Comparison of ENCODE assay signal across 18 cellular contexts in genomic region chr6:45293306-45293705, GRCh38. TPM values are rescaled to one million over a fixed set of nuclear protein-coding genes. Genes with fewer than 3 reads are reported as not detected.
DNase-seq lines count a peak whose midpoint lies in the region; ATAC-seq and TF ChIP-seq lines count a peak whose summit lies in the region.
"Had no signal": no experiment of that assay in that cellular context is flagged by ENCODE, and none has a peak within 500 bp of the region (broad histone marks: within the 10 kb centered on the region; RNA-seq: fewer than 3 reads in every experiment).

No MANE protein-coding gene starts in this region.

- H3K27me3 Mint-ChIP-seq in activated CD8-positive, alpha-beta memory T cell treated with anti-CD3 and anti-CD28 coated beads, Interleukin-2, amount 10 ng/mL, durations not matched to agents 7 days and 5 days: no peaks in the 10 kb centered on the region
- no peaks in the 10 kb centered on the region for H3K27me3 Mint-ChIP-seq in natural killer cell (ENCODE audit: low read depth in 2 of 2)

- H3K9me2 ChIP-seq in MM.1S (replicated peaks; ENCODE audit: insufficient read depth, low read length): no peaks in the 10 kb centered on the region

- H3K9me3 ChIP-seq in MM.1S (replicated peaks; ENCODE audit: insufficient read depth, low read length): no peaks in the 10 kb centered on the region
- H3K9me3 ChIP-seq: A549, body of pancreas, MG63, SJCRH30 had no signal

- CTCF ChIA-PET in activated CD8-positive, alpha-beta memory T cell treated with anti-CD3 and anti-CD28 coated beads, Interleukin-2, amount 10 ng/mL, durations not matched to agents 7 days and 5 days (lab: Charles Lee): interaction anchor here (2.0 kb wide), 1 partner anchor 17 kb away, joined by 4 read pairs; no protein-coding TSS in a partner anchor

- intact Hi-C loops in natural killer cell (cut with micrococcal nuclease): no loop called here

- ATAC-seq in activated CD8-positive, alpha-beta memory T cell treated with anti-CD3 and anti-CD28 coated beads, Interleukin-2, amount 10 ng/mL, durations not matched to agents 7 days and 5 days: no peak
- ATAC-seq in activated naive CD4-positive, alpha-beta T cell treated with anti-CD3 and anti-CD28 coated beads, Interleukin-2, amount 50 U/mL, for 72 hours: no peak
- ATAC-seq in natural killer cell (no peak), HG02623 (IDR thresholded peaks at IDR 0.05; ENCODE audit: unreplicated experiment) (no peak), HG02642 (IDR thresholded peaks at IDR 0.05; ENCODE audit: poor library complexity, unreplicated experiment) (no peak)
- ATAC-seq: A549, body of pancreas had no signal

- H3K4me3 ChIP-seq in MM.1S (ENCODE audit: low read length): peak overlapping the region; percentile 31; the same call in 1 of the 2 replicates
- H3K4me3 ChIP-seq: A549, BLaER1, body of pancreas, MG63, SJCRH30 had no signal

- no peak overlapping the region for H3K9ac ChIP-seq in MM.1S (ENCODE audit: low read length)
- H3K9ac ChIP-seq: BLaER1 had no signal

- peak overlapping the region; percentile 65 for H3K4me3 Mint-ChIP-seq in activated CD8-positive, alpha-beta memory T cell treated with anti-CD3 and anti-CD28 coated beads, Interleukin-2, amount 10 ng/mL, durations not matched to agents 7 days and 5 days
- H3K4me3 Mint-ChIP-seq in natural killer cell: peak overlapping the region; percentile 1
- H3K4me3 Mint-ChIP-seq: HFFc6 had no signal

- peak overlapping the region; percentile 87 for H3K27ac Mint-ChIP-seq in activated CD8-positive, alpha-beta memory T cell treated with anti-CD3 and anti-CD28 coated beads, Interleukin-2, amount 10 ng/mL, durations not matched to agents 7 days and 5 days
- peak overlapping the region; percentile 1 to 44 for H3K27ac Mint-ChIP-seq in activated naive CD4-positive, alpha-beta T cell treated with anti-CD3 and anti-CD28 coated beads, Interleukin-2, amount 50 U/mL, for 72 hours
- peak overlapping the region; percentile 3 to 11 for H3K27ac Mint-ChIP-seq in natural killer cell
- H3K27ac Mint-ChIP-seq: HFFc6 had no signal

- no peak overlapping the region for H2AFZ ChIP-seq in MM.1S (ENCODE audit: low read length)

- peaks cover 26% of the 10 kb centered on the region for H3K4me1 Mint-ChIP-seq in activated CD8-positive, alpha-beta memory T cell treated with anti-CD3 and anti-CD28 coated beads, Interleukin-2, amount 10 ng/mL, durations not matched to agents 7 days and 5 days
- H3K4me1 Mint-ChIP-seq in natural killer cell: peaks cover 12 to 20% of the 10 kb centered on the region in 2 donors

- TF ChIP-seq CTCF in MM.1S (IDR thresholded peaks at IDR 0.05; ENCODE audit: low read length): no peak
- TF ChIP-seq CTCF in natural killer cell (IDR thresholded peaks at IDR 0.05): no peak

- no peaks in the 10 kb centered on the region for H3K27me3 ChIP-seq in MM.1S (replicated peaks; ENCODE audit: insufficient read depth, low read length)
- H3K27me3 ChIP-seq: BLaER1, body of pancreas, SJCRH30 had no signal

- DNase-seq in activated CD8-positive, alpha-beta memory T cell treated with anti-CD3 and anti-CD28 coated beads, Interleukin-2, amount 10 ng/mL, durations not matched to agents 7 days and 5 days: no peak
- DNase-seq in activated CD8-positive, alpha-beta memory T cell treated with anti-CD3 and anti-CD28 coated beads for 24 hours: no peak
- DNase-seq in MM.1S (peak; percentile 66), natural killer cell (no peak), SIG-M5 (lab: John Stamatoyannopoulos, UW) (no peak)
- DNase-seq in activated naive CD4-positive, alpha-beta T cell treated with anti-CD3 and anti-CD28 coated beads, Interleukin-2, amount 50 U/mL, for 72 hours (ENCODE audit: low spot score in 2 of 2): no peak
- DNase-seq: body of pancreas; HFFc6; MG63; NCI-H1436 treated with DMSO at 0.1 percent for 48 hours; NCI-H69; SJCRH30; stimulated activated CD4-positive, alpha-beta T cell treated with anti-CD3 and anti-CD28 coated beads, Interleukin-4, amount 100 ng/mL, for 4 hours; WERI-Rb-1 had no signal

- H4K20me1 ChIP-seq in MM.1S (ENCODE audit: insufficient read depth, low read length): no peaks in the 10 kb centered on the region
- H4K20me1 ChIP-seq: BLaER1 had no signal

- H3K4me2 ChIP-seq in MM.1S (ENCODE audit: low read depth, low read length): peak overlapping the region; percentile 58; the same call in 1 of the 2 replicates
- H3K4me2 ChIP-seq: A549, BLaER1 had no signal

- peaks cover 25% of the 10 kb centered on the region for H3K36me3 Mint-ChIP-seq in activated CD8-positive, alpha-beta memory T cell treated with anti-CD3 and anti-CD28 coated beads, Interleukin-2, amount 10 ng/mL, durations not matched to agents 7 days and 5 days
- peaks cover 0 to 41% of the 10 kb centered on the region in 2 donors for H3K36me3 Mint-ChIP-seq in activated naive CD4-positive, alpha-beta T cell treated with anti-CD3 and anti-CD28 coated beads, Interleukin-2, amount 50 U/mL, for 72 hours
- no peaks in the 10 kb centered on the region for H3K36me3 Mint-ChIP-seq in natural killer cell

- peaks cover 12% of the 10 kb centered on the region; the same call in 1 of the 2 replicates for H3F3A ChIP-seq in MM.1S (ENCODE audit: insufficient read depth, low read length)

- no peak overlapping the region for H3K27ac ChIP-seq in MM.1S (ENCODE audit: low read length)
- H3K27ac ChIP-seq: A549, BLaER1, body of pancreas, SJCRH30, WERI-Rb-1 had no signal

- peaks cover 11% of the 10 kb centered on the region for H3K9me3 Mint-ChIP-seq in activated CD8-positive, alpha-beta memory T cell treated with anti-CD3 and anti-CD28 coated beads, Interleukin-2, amount 10 ng/mL, durations not matched to agents 7 days and 5 days (ENCODE audit: low read depth)
- peaks cover 0 to 7% of the 10 kb centered on the region in 2 donors for H3K9me3 Mint-ChIP-seq in activated naive CD4-positive, alpha-beta T cell treated with anti-CD3 and anti-CD28 coated beads, Interleukin-2, amount 50 U/mL, for 72 hours
- no peaks in the 10 kb centered on the region for H3K9me3 Mint-ChIP-seq in natural killer cell
- H3K9me3 Mint-ChIP-seq: HFFc6 had no signal

- H3K4me1 ChIP-seq in MM.1S (ENCODE audit: low read length): peaks cover 12% of the 10 kb centered on the region
- H3K4me1 ChIP-seq: A549, BLaER1, body of pancreas, SJCRH30 had no signal

- no peaks in the 10 kb centered on the region for H3K79me2 ChIP-seq in MM.1S (ENCODE audit: low read length)

- no peaks in the 10 kb centered on the region for H3K36me3 ChIP-seq in MM.1S (replicated peaks; ENCODE audit: insufficient read depth, low read length)
- H3K36me3 ChIP-seq: BLaER1, MG63, SJCRH30, WERI-Rb-1 had no signal

RNA-seq across cellular contexts. Expression of gene RUNX2, which starts 34.8 kb away (rescaled TPM):
- 10 to 100 TPM in 1 of 2 experiments, 1 to 10 TPM in 1; 9.3 to 19.9 TPM for total RNA-seq in activated CD8-positive, alpha-beta memory T cell treated with anti-CD3 and anti-CD28 coated beads, Interleukin-2, amount 10 ng/mL, durations not matched to agents 7 days and 5 days
- 10 to 100 TPM in 1 of 2 donors, 1 to 10 TPM in 1; 9.5 to 20.8 TPM for total RNA-seq in activated naive CD4-positive, alpha-beta T cell treated with anti-CD3 and anti-CD28 coated beads, Interleukin-2, amount 50 U/mL, for 72 hours
- total RNA-seq in natural killer cell: 10 to 100 TPM in 1 of 3 donors, 1 to 10 TPM in 2; 5.0 to 19.2 (median 7.0) TPM

Comparison
In these comparisons a context has a peak if more than half of its experiments do, and no peak if none do; other contexts are left out.
1. H3K27ac Mint-ChIP-seq: peak in every context shown above with its lines; median percentile 87 in activated CD8-positive, alpha-beta memory T cell treated with anti-CD3 and anti-CD28 coated beads, Interleukin-2, amount 10 ng/mL, durations not matched to agents 7 days and 5 days; 22 in activated naive CD4-positive, alpha-beta T cell treated with anti-CD3 and anti-CD28 coated beads, Interleukin-2, amount 50 U/mL, for 72 hours; 7 in natural killer cell.